8 cellular contexts compared by ENCODE assay signal in the genomic region with DNA sequence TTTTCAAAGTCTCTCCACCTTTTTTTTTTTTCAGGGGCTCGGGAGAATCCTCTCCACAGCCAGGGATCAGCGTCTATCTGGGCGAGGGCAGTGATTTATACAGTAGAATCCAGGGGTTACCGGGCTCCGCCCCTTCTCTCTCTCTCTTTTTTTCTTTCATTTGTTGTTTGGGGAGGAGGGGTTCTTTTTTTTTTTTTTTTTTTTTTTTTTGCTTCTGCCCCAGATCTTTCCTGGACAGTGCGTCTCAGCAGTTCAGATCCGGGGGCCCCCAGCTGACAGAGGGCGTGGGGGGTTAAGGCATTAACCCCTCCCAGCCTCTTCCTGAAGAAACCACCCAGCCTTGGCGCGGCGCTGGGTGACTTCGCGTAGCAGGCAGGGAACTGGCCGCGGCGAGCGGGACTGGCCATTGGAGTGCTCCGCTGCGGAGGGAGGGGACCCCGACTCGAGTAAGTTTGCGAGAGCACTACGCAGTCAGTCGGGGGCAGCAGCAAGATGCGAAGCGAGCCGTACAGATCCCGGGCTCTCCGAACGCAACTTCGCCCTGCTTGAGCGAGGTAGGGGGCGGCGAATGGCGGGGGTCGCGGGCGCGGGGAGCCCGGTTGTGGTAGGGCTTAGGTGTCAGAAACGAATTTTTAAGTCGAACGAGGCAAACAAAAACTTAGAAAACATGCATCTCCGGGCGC. TPM values are rescaled to one million over a fixed set of nuclear protein-coding genes. Genes with fewer than 3 reads are reported as not detected.
DNase-seq lines count a peak whose midpoint lies in the region; TF ChIP-seq lines count a peak whose summit lies in the region.

A gene (plus strand): TSS at position 474 of the 683 bp plus-strand sequence. CDS start 1,966 bp downstream, outside the sequence.

- H3K27ac ChIP-seq in HEK293 (ENCODE audit: extremely low read depth, low read depth, low read length), result peak within 1 kb of the TSS; percentile 61

- H3K4me3 ChIP-seq in HEK293 (ENCODE audit: low read depth, low read length) (peak within 1 kb of the TSS; percentile 77), epithelial cell of proximal tubule (ENCODE audit: low read depth, low read length) (peak within 1 kb of the TSS; percentile 73), mucosa of stomach (ENCODE audit: low read length) (peak within 1 kb of the TSS; percentile 6)

- DNase-seq in GM10248 (ENCODE audit: extremely low spot score) (peak; percentile 34), NCI-H2227 (lab: John Stamatoyannopoulos, UW; ENCODE audit: unreplicated experiment) (peak; percentile 60), activated T-cell treated with anti-CD3 and anti-CD28 coated beads for 4 hours (peak; percentile 46), epithelial cell of proximal tubule (ENCODE audit: low read depth) (no peak), NCI-H1930 (lab: John Stamatoyannopoulos, UW) (no peak)
- peak; percentile 64 to 69 for DNase-seq in stimulated activated CD8-positive, alpha-beta memory T cell treated with anti-CD3 and anti-CD28 coated beads, Interleukin-7, amount 100 ng/mL, for 4 hours (ENCODE audit: low read depth in 2 of 2)

- peaks cover 0 to 14% of the 10 kb centered on the region in 2 experiments; a peak in 2 of 3 replicates for H3K36me3 ChIP-seq in HEK293 (ENCODE audit: control insufficient read depth in 2 of 2, insufficient read depth in 1 of 2, low read length in 2 of 2)
- H3K36me3 ChIP-seq in mucosa of stomach (ENCODE audit: control insufficient read depth, insufficient read depth, low read length), result no peaks in the 10 kb centered on the region

- H3K9me3 ChIP-seq in HEK293 (ENCODE audit: control insufficient read depth, insufficient read depth, low read depth, low read length) (no peaks in the 10 kb centered on the region), mucosa of stomach (ENCODE audit: control insufficient read depth, low read length) (no peaks in the 10 kb centered on the region)

- CTCF ChIA-PET in GM10248 (lab: Yijun Ruan, JAX) (interaction anchor here (1.0 to 5.2 kb wide), 13 partner anchors 10 to 210 kb away, joined by 3 to 90 read pairs (median 5); a partner anchor contains a TSS), HEK293 (lab: Yijun Ruan, JAX) (interaction anchor here (0.5 to 6.8 kb wide), 3 partner anchors 13 to 72 kb away, joined by 3 to 58 read pairs (median 4); no protein-coding TSS in a partner anchor)

- POLR2A ChIA-PET in GM10248 (lab: Yijun Ruan, JAX) (interaction anchor here (0.6 to 1.4 kb wide), 4 partner anchors 24 to 313 kb away, joined by 3 to 8 read pairs (median 4); no protein-coding TSS in a partner anchor), HEK293 (lab: Yijun Ruan, JAX) (interaction anchor here (0.7 to 1.4 kb wide), 8 partner anchors 45 to 342 kb away, joined by 3 to 10 read pairs (median 4); a partner anchor contains a TSS)

- no peak for TF ChIP-seq CTCF in GM10248 (IDR thresholded peaks at IDR 0.05; ENCODE audit: control extremely low read depth, extremely low read depth, low read depth, missing control alignments)
- peak; percentile 41; the same call in 1 of the 2 replicates for TF ChIP-seq CTCF in HEK293 (tag by site-specific recombination; IDR thresholded peaks at IDR 0.05)
- no peak for TF ChIP-seq CTCF in epithelial cell of proximal tubule (conservative IDR thresholded peaks at IDR 0.05; ENCODE audit: low read depth, low read length)

- peaks cover 7% of the 10 kb centered on the region; the same call in 1 of the 2 replicates for H3K4me1 ChIP-seq in HEK293 (ENCODE audit: control insufficient read depth, insufficient read depth, low read length)
- H3K4me1 ChIP-seq in mucosa of stomach (ENCODE audit: control insufficient read depth, insufficient read depth, low read length), result peaks cover 19% of the 10 kb centered on the region

- H3K9ac ChIP-seq in mucosa of stomach (ENCODE audit: low read length), result peak within 1 kb of the TSS; percentile 45

- peaks cover 49% of the 10 kb centered on the region for H3K27me3 ChIP-seq in mucosa of stomach (ENCODE audit: control insufficient read depth, insufficient read depth, low read length)

TF ChIP-seq in HEK293, 187 proteins besides CTCF, POLR2A, EP300 and RAD21 (continues in another document):
- TF ChIP-seq ZBTB20 (tag by site-specific recombination; IDR thresholded peaks at IDR 0.05), result peak; percentile 94
- peak; percentile 56; the same call in 1 of the 2 replicates for TF ChIP-seq GLIS1 (tag by site-specific recombination; IDR thresholded peaks at IDR 0.05)
- TF ChIP-seq ZNF426 (tag by site-specific recombination; IDR thresholded peaks at IDR 0.05), result no peak
- TF ChIP-seq ZNF24 (tag by site-specific recombination; IDR thresholded peaks at IDR 0.05), result no peak
- TF ChIP-seq ZNF211 (tag by site-specific recombination; IDR thresholded peaks at IDR 0.05; ENCODE audit: low read depth), result no peak
- no peak for TF ChIP-seq ZNF596 (tag by site-specific recombination; IDR thresholded peaks at IDR 0.05)
- TF ChIP-seq, protein P1, sequence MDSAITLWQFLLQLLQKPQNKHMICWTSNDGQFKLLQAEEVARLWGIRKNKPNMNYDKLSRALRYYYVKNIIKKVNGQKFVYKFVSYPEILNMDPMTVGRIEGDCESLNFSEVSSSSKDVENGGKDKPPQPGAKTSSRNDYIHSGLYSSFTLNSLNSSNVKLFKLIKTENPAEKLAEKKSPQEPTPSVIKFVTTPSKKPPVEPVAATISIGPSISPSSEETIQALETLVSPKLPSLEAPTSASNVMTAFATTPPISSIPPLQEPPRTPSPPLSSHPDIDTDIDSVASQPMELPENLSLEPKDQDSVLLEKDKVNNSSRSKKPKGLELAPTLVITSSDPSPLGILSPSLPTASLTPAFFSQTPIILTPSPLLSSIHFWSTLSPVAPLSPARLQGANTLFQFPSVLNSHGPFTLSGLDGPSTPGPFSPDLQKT (IDR thresholded peaks at IDR 0.05; ENCODE audit: borderline replicate concordance, low read depth, low read length), result no peak
- no peak for TF ChIP-seq ZSCAN23 (tag by site-specific recombination; IDR thresholded peaks at IDR 0.05)
- TF ChIP-seq ZNF37A (tag by site-specific recombination; IDR thresholded peaks at IDR 0.05), result no peak
- no peak for TF ChIP-seq ZNF621 (tag by site-specific recombination; IDR thresholded peaks at IDR 0.05)
- TF ChIP-seq ZNF157 (tag by site-specific recombination; IDR thresholded peaks at IDR 0.05), result no peak
- TF ChIP-seq, protein P2, sequence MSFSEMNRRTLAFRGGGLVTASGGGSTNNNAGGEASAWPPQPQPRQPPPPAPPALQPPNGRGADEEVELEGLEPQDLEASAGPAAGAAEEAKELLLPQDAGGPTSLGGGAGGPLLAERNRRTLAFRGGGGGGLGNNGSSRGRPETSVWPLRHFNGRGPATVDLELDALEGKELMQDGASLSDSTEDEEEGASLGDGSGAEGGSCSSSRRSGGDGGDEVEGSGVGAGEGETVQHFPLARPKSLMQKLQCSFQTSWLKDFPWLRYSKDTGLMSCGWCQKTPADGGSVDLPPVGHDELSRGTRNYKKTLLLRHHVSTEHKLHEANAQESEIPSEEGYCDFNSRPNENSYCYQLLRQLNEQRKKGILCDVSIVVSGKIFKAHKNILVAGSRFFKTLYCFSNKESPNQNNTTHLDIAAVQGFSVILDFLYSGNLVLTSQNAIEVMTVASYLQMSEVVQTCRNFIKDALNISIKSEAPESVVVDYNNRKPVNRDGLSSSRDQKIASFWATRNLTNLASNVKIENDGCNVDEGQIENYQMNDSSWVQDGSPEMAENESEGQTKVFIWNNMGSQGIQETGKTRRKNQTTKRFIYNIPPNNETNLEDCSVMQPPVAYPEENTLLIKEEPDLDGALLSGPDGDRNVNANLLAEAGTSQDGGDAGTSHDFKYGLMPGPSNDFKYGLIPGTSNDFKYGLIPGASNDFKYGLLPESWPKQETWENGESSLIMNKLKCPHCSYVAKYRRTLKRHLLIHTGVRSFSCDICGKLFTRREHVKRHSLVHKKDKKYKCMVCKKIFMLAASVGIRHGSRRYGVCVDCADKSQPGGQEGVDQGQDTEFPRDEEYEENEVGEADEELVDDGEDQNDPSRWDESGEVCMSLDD (tag by site-specific recombination; IDR thresholded peaks at IDR 0.05), result no peak
- TF ChIP-seq BCL11B (tag by site-specific recombination; IDR thresholded peaks at IDR 0.05; ENCODE audit: low read depth), result no peak
- TF ChIP-seq ZNF366 (tag by site-specific recombination; conservative IDR thresholded peaks at IDR 0.05), result peak; percentile 57; the same call in 1 of the 2 replicates
- TF ChIP-seq ZBTB1 (tag by site-specific recombination; IDR thresholded peaks at IDR 0.05), result no peak
- TF ChIP-seq, protein P3, sequence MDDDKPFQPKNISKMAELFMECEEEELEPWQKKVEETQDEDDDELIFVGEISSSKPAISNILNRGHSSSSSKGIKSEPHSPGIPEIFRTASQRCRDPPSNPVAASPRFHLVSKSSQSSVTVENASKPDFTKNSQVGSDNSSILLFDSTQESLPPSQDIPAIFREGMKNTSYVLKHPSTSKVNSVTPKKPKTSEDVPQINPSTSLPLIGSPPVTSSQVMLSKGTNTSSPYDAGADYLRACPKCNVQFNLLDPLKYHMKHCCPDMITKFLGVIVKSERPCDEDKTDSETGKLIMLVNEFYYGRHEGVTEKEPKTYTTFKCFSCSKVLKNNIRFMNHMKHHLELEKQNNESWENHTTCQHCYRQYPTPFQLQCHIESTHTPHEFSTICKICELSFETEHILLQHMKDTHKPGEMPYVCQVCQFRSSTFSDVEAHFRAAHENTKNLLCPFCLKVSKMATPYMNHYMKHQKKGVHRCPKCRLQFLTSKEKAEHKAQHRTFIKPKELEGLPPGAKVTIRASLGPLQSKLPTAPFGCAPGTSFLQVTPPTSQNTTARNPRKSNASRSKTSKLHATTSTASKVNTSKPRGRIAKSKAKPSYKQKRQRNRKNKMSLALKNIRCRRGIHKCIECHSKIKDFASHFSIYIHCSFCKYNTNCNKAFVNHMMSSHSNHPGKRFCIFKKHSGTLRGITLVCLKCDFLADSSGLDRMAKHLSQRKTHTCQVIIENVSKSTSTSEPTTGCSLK (tag by site-specific recombination; IDR thresholded peaks at IDR 0.05), result no peak

RNA-seq across cellular contexts. Expression of the gene that starts here (rescaled TPM):
- 0.29 and 1.7 TPM in 2 replicates for total RNA-seq in epithelial cell of proximal tubule

Comparison
In these comparisons a context has a peak if more than half of its experiments do, and no peak if none do; other contexts are left out.
1. DNase-seq: peak in GM10248 (single experiment), NCI-H2227 (single experiment), activated T-cell treated with anti-CD3 and anti-CD28 coated beads for 4 hours (single experiment) and stimulated activated CD8-positive, alpha-beta memory T cell treated with anti-CD3 and anti-CD28 coated beads, Interleukin-7, amount 100 ng/mL, for 4 hours (2 of 2); none in epithelial cell of proximal tubule (single experiment) and NCI-H1930 (0 of 2).
2. H3K4me3 ChIP-seq: peak in every context shown above with its lines; median percentile 77 in HEK293; 73 in epithelial cell of proximal tubule; 6 in mucosa of stomach.